ENCODE assay signal across 27 cellular contexts in genomic region chr15:33693166-33693830, GRCh38.
"Had no signal": no experiment of that assay in that cellular context is flagged by ENCODE, and none has a peak within 500 bp of the region (broad histone marks: within the 10 kb centered on the region; RNA-seq: fewer than 3 reads in every experiment).

No MANE protein-coding gene starts in this region.

- H3K27me3 Mint-ChIP-seq: stimulated activated naive CD8-positive, alpha-beta T cell treated with anti-CD3 and anti-CD28 coated beads, Interleukin-15, Interleukin-2, amounts not matched to agents 100 ng/mL and 50 ng/mL, for 24 hours had no signal

- H3K4me3 Mint-ChIP-seq: activated T-cell treated with anti-CD3 and anti-CD28 coated beads, Interleukin-2, amount 50 U/mL, for 72 hours; stimulated activated naive CD8-positive, alpha-beta T cell treated with anti-CD3 and anti-CD28 coated beads, Interleukin-15, Interleukin-2, amounts not matched to agents 100 ng/mL and 50 ng/mL, for 24 hours; T-helper 1 cell treated with Interleukin-12 subunit alpha and Interleukin-12 subunit beta and Interleukin-4 antibody, amounts not matched to agents 30 μg/mL and 1 μg/mL, for 36 hours had no signal

- H3K9me3 ChIP-seq: breast epithelium, neutrophil, right lobe of liver, thoracic aorta, upper lobe of left lung had no signal

- H3K4me1 ChIP-seq: breast epithelium, right lobe of liver, upper lobe of left lung had no signal

- DNase-seq: activated CD4-positive, alpha-beta T cell treated with anti-CD3 and anti-CD28 coated beads for 4 hours; activated CD4-positive, alpha-beta T cell treated with anti-CD3 and anti-CD28 coated beads, Interleukin-2, amount 50 U/mL, for 4 hours; activated naive CD4-positive, alpha-beta T cell; activated T-cell treated with anti-CD3 and anti-CD28 coated beads for 4 hours; activated T-cell treated with anti-CD3 and anti-CD28 coated beads, Interleukin-2, amount 50 U/mL, for 72 hours; dermis blood vessel endothelial cell; effector CD4-positive, alpha-beta T cell; islet precursor cell; left cardiac atrium; mammary epithelial cell; naive B cell; right lobe of liver; stimulated activated CD4-positive, alpha-beta T cell treated with anti-CD3 and anti-CD28 coated beads, Interleukin-2, amount 100 ng/mL, for 48 hours; T-helper 9 cell had no signal

- H3K4me1 Mint-ChIP-seq: naive B cell had no signal

- H3K36me3 Mint-ChIP-seq: activated naive CD4-positive, alpha-beta T cell treated with anti-CD3 and anti-CD28 coated beads, Interleukin-2, amount 50 U/mL, for 72 hours; naive B cell had no signal

- H3K27me3 ChIP-seq: breast epithelium, neutrophil, right lobe of liver, upper lobe of left lung had no signal

- H3K4me3 ChIP-seq: breast epithelium, right lobe of liver, thoracic aorta, upper lobe of left lung had no signal

- H3K36me3 ChIP-seq: breast epithelium, neutrophil, right lobe of liver, thoracic aorta, upper lobe of left lung had no signal

- H3K27ac ChIP-seq: breast epithelium, epithelial cell of prostate, neutrophil, right lobe of liver, thoracic aorta, upper lobe of left lung, VCaP had no signal

- FAIRE-seq: colon, endometrium, frontal cortex, TTC549 had no signal

- H3K27ac Mint-ChIP-seq: activated naive CD4-positive, alpha-beta T cell treated with anti-CD3 and anti-CD28 coated beads, Interleukin-2, amount 50 U/mL, for 72 hours; activated T-cell treated with anti-CD3 and anti-CD28 coated beads, Interleukin-2, amount 50 U/mL, for 72 hours; stimulated activated naive CD8-positive, alpha-beta T cell treated with anti-CD3 and anti-CD28 coated beads, Interleukin-15, Interleukin-2, amounts not matched to agents 100 ng/mL and 50 ng/mL, for 24 hours; T-helper 1 cell treated with Interleukin-12 subunit alpha and Interleukin-12 subunit beta and Interleukin-4 antibody, amounts not matched to agents 30 μg/mL and 1 μg/mL, for 36 hours had no signal

- ATAC-seq: activated naive CD4-positive, alpha-beta T cell treated with anti-CD3 and anti-CD28 coated beads, Interleukin-2, amount 50 U/mL, for 72 hours; activated T-cell treated with anti-CD3 and anti-CD28 coated beads, Interleukin-2, amount 50 U/mL, for 72 hours; left cardiac atrium; right lobe of liver had no signal

- H3K9me3 Mint-ChIP-seq: activated naive CD4-positive, alpha-beta T cell treated with anti-CD3 and anti-CD28 coated beads, Interleukin-2, amount 50 U/mL, for 72 hours; activated T-cell treated with anti-CD3 and anti-CD28 coated beads, Interleukin-2, amount 50 U/mL, for 72 hours; stimulated activated naive CD8-positive, alpha-beta T cell treated with anti-CD3 and anti-CD28 coated beads, Interleukin-15, Interleukin-2, amounts not matched to agents 100 ng/mL and 50 ng/mL, for 24 hours; T-helper 1 cell treated with Interleukin-12 subunit alpha and Interleukin-12 subunit beta and Interleukin-4 antibody, amounts not matched to agents 30 μg/mL and 1 μg/mL, for 36 hours had no signal
